24 cellular contexts compared by ENCODE assay signal in the genomic region with DNA sequence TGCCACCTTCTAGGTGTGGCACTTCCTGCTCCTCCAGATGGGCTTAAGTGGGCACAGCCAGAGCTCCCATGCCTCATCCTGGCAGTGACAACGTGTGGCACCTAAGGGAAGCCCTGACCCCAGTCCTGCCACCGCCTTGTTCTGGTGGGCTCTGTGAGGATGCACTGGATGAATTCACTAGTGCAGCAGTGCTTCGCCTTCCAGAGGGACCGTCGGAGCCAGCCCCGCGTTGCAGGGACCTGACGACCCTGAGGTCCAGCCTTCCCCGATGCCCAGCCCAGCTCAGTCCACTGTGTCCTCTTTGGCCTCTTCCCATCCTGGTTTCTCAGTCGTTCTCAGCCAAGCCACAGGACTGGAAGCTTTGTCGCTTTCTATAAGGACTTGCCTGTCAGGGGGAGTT.
DNase-seq lines count a peak whose midpoint lies in the region; ATAC-seq, FAIRE-seq and TF ChIP-seq lines count a peak whose summit lies in the region.
"Had no signal": no experiment of that assay in that cellular context is flagged by ENCODE, and none has a peak within 500 bp of the region (broad histone marks: within the 10 kb centered on the region; RNA-seq: fewer than 3 reads in every experiment).

No MANE protein-coding gene starts in this region.

- H3K36me3 Mint-ChIP-seq in neural progenitor cell, result no peaks in the 10 kb centered on the region
- no peaks in the 10 kb centered on the region for H3K36me3 Mint-ChIP-seq in activated T-cell treated with anti-CD3 and anti-CD28 coated beads, Interleukin-2, amount 50 U/mL, for 24 hours (ENCODE audit: low read depth)
- H3K36me3 Mint-ChIP-seq: CD8-positive, alpha-beta T cell had no signal

- H3K4me1 Mint-ChIP-seq in neural progenitor cell, result peaks cover 52% of the 10 kb centered on the region
- peaks cover 6% of the 10 kb centered on the region for H3K4me1 Mint-ChIP-seq in activated T-cell treated with anti-CD3 and anti-CD28 coated beads, Interleukin-2, amount 50 U/mL, for 24 hours (ENCODE audit: low read depth)
- H3K4me1 Mint-ChIP-seq: B cell had no signal

- no peaks in the 10 kb centered on the region for H3K23me2 ChIP-seq in H1 (ENCODE audit: low read depth, low read length)

- H3K27ac ChIP-seq in cardiac muscle cell (peak overlapping the region; percentile 90), H1 (ENCODE audit: low read depth, low read length) (no peak overlapping the region), neural progenitor cell (no peak overlapping the region)
- H3K27ac ChIP-seq: KMS-11, SJCRH30 had no signal

- H3K4me2 ChIP-seq in H1 (ENCODE audit: insufficient read depth in 1 of 2, low read depth in 2 of 2, low read length in 2 of 2), result peak overlapping the region; percentile 43 to 71
- peak overlapping the region; percentile 72 for H3K4me2 ChIP-seq in neural progenitor cell
- H3K4me2 ChIP-seq: KMS-11 had no signal

- TF ChIP-seq CTCF in cardiac muscle cell (IDR thresholded peaks at IDR 0.05; ENCODE audit: low read depth, low read length) (no peak), H1 (IDR thresholded peaks at IDR 0.05; ENCODE audit: control extremely low read depth in 1 of 3, insufficient read depth in 1 of 3, low read depth in 1 of 3, low read length in 3 of 3) (no peak), neural progenitor cell (IDR thresholded peaks at IDR 0.05) (no peak), BE2C (IDR thresholded peaks at IDR 0.05; ENCODE audit: low read depth, low read length) (no peak)

- H3K4me3 ChIP-seq in cardiac muscle cell, result no peak overlapping the region
- H3K4me3 ChIP-seq in H1 (ENCODE audit: extremely low read depth in 1 of 4, insufficient read depth in 2 of 4, low read depth in 3 of 4, low read length in 4 of 4), result peak overlapping the region in 1 of 4 experiments; percentile 9; a peak in 1 of 8 replicates
- peak overlapping the region; percentile 19 for H3K4me3 ChIP-seq in neural progenitor cell
- H3K4me3 ChIP-seq in BE2C (ENCODE audit: low read depth, low read length), result no peak overlapping the region
- H3K4me3 ChIP-seq: SJCRH30 had no signal

- H2AFZ ChIP-seq in H1 (ENCODE audit: low read length) (no peak overlapping the region), neural progenitor cell (replicated peaks) (peak overlapping the region; percentile 55)

- no peak overlapping the region for H4K91ac ChIP-seq in H1 (replicated peaks; ENCODE audit: insufficient read length, low read length)

- ATAC-seq in Right ventricle myocardium superior (ENCODE audit: poor library complexity) (no peak), HG02981 (IDR thresholded peaks at IDR 0.05; ENCODE audit: unreplicated experiment) (no peak)
- ATAC-seq: CD8-positive, alpha-beta T cell; PC-3 had no signal

- no peaks in the 10 kb centered on the region for H4K20me1 ChIP-seq in H1 (replicated peaks in 1 of 2; ENCODE audit: control insufficient read depth in 1 of 2, insufficient read depth in 2 of 2, low read length in 2 of 2)
- no peaks in the 10 kb centered on the region for H4K20me1 ChIP-seq in neural progenitor cell (ENCODE audit: low read depth)

- H3K36me3 ChIP-seq in cardiac muscle cell (no peaks in the 10 kb centered on the region), H1 (ENCODE audit: control insufficient read depth in 2 of 4, insufficient read depth in 4 of 4, low read length in 3 of 4) (no peaks in the 10 kb centered on the region), neural progenitor cell (no peaks in the 10 kb centered on the region), BE2C (no peaks in the 10 kb centered on the region)
- H3K36me3 ChIP-seq: SJCRH30 had no signal

- no peak for TF ChIP-seq RAD21 in H1 (IDR thresholded peaks at IDR 0.05 in 1 of 2, conservative IDR thresholded peaks at IDR 0.05 in 1 of 2; ENCODE audit: low read depth in 2 of 2, low read length in 2 of 2)

- H3K27me3 Mint-ChIP-seq in neural progenitor cell (ENCODE audit: insufficient read depth, low read depth), result peaks cover 10% of the 10 kb centered on the region
- peaks cover 3% of the 10 kb centered on the region for H3K27me3 Mint-ChIP-seq in activated T-cell treated with anti-CD3 and anti-CD28 coated beads, Interleukin-2, amount 50 U/mL, for 24 hours

- H3K18ac ChIP-seq in H1 (ENCODE audit: extremely low read depth, low read length), result peak overlapping the region; percentile 19; the same call in 1 of the 2 replicates

- no peak overlapping the region for H3K4me3 Mint-ChIP-seq in neural progenitor cell
- H3K4me3 Mint-ChIP-seq in activated T-cell treated with anti-CD3 and anti-CD28 coated beads, Interleukin-2, amount 50 U/mL, for 24 hours, result no peak overlapping the region
- H3K4me3 Mint-ChIP-seq: B cell; CD8-positive, alpha-beta T cell had no signal

- H4K8ac ChIP-seq in H1 (ENCODE audit: extremely low read depth, insufficient read depth, low read length), result no peak overlapping the region

- peak overlapping the region; percentile 31 for H2BK120ac ChIP-seq in H1 (replicated peaks; ENCODE audit: low read depth, low read length)

- H4K5ac ChIP-seq in H1 (ENCODE audit: insufficient read length, low read depth, low read length), result peak overlapping the region; percentile 1

- H3K4me1 ChIP-seq in cardiac muscle cell (ENCODE audit: low read depth) (peaks cover 35% of the 10 kb centered on the region), H1 (replicated peaks in 1 of 4; ENCODE audit: control insufficient read depth in 3 of 4, insufficient read depth in 4 of 4, low read length in 3 of 4) (peaks cover 0 to 16% (median 13%) of the 10 kb centered on the region in 4 experiments; a peak in 6 of 7 replicates), neural progenitor cell (peaks cover 35% of the 10 kb centered on the region), BE2C (peaks cover 11% of the 10 kb centered on the region)
- H3K4me1 ChIP-seq: SJCRH30 had no signal

- TF ChIP-seq POLR2A in H1 (IDR thresholded peaks at IDR 0.05; ENCODE audit: control extremely low read depth in 1 of 2, low read depth in 2 of 2, low read length in 2 of 2), result no peak

- no peak for FAIRE-seq in H1 (lab: Jason Lieb, UNC)
- FAIRE-seq: GM12892, GM18507 had no signal

- no peaks in the 10 kb centered on the region for H3K79me1 ChIP-seq in H1 (ENCODE audit: low read depth, low read length)

- no peak overlapping the region for H3K23ac ChIP-seq in H1 (ENCODE audit: insufficient read length)

- H2BK20ac ChIP-seq in H1 (ENCODE audit: low read length), result 0 out of 2 replicates have a peak overlapping the region, but pooled peaks have one; percentile 6

- no peak overlapping the region for H2BK5ac ChIP-seq in H1 (ENCODE audit: low read depth, low read length)

- H3K14ac ChIP-seq in H1 (ENCODE audit: insufficient read length), result no peak overlapping the region

- intact Hi-C loops in Right ventricle myocardium superior (cut with DNase I), result loop anchor here (5.0 to 10.0 kb wide), 3 partner anchors 194 to 472 kb away; no protein-coding TSS in a partner anchor

- H3K9me3 ChIP-seq in cardiac muscle cell (ENCODE audit: low read depth) (no peaks in the 10 kb centered on the region), H1 (ENCODE audit: insufficient read depth in 2 of 2, low read depth in 1 of 2, low read length in 1 of 2) (no peaks in the 10 kb centered on the region), neural progenitor cell (ENCODE audit: low read depth) (no peaks in the 10 kb centered on the region), BE2C (no peaks in the 10 kb centered on the region)
- H3K9me3 ChIP-seq: SJCRH30 had no signal

- H3K27me3 ChIP-seq in cardiac muscle cell, result no peaks in the 10 kb centered on the region
- peaks cover 0 to 7% (median 2%) of the 10 kb centered on the region in 4 experiments; a peak in 3 of 7 replicates for H3K27me3 ChIP-seq in H1 (replicated peaks in 1 of 4; ENCODE audit: control insufficient read depth in 3 of 4, extremely low read depth in 1 of 4, insufficient read depth in 3 of 4, low read length in 3 of 4)
- H3K27me3 ChIP-seq in neural progenitor cell, result no peaks in the 10 kb centered on the region
- H3K27me3 ChIP-seq in BE2C, result no peaks in the 10 kb centered on the region
- H3K27me3 ChIP-seq: SJCRH30 had no signal

- POLR2A ChIA-PET in H1 (lab: Charles Lee; ENCODE audit: partially characterized antibody), result interaction anchor here (0.9 kb wide), 1 partner anchor 12 kb away, joined by 3 read pairs; no protein-coding TSS in a partner anchor

- 0 out of 2 replicates have a peak overlapping the region, but pooled peaks have one; percentile 59 for H2AK5ac ChIP-seq in H1 (ENCODE audit: low read depth, low read length)

- H3K9me3 Mint-ChIP-seq in neural progenitor cell, result no peaks in the 10 kb centered on the region
- H3K9me3 Mint-ChIP-seq in activated T-cell treated with anti-CD3 and anti-CD28 coated beads, Interleukin-2, amount 50 U/mL, for 24 hours, result no peaks in the 10 kb centered on the region
- H3K9me3 Mint-ChIP-seq: CD8-positive, alpha-beta T cell had no signal

- peak overlapping the region; percentile 58 for H3K27ac Mint-ChIP-seq in neural progenitor cell
- H3K27ac Mint-ChIP-seq in activated T-cell treated with anti-CD3 and anti-CD28 coated beads, Interleukin-2, amount 50 U/mL, for 24 hours, result no peak overlapping the region
- H3K27ac Mint-ChIP-seq: B cell; CD8-positive, alpha-beta T cell had no signal

- no peak overlapping the region for H2BK15ac ChIP-seq in H1 (ENCODE audit: low read length)

- peaks cover 39% of the 10 kb centered on the region for H3F3A ChIP-seq in neural progenitor cell (ENCODE audit: low read depth)

- DNase-seq in cardiac muscle cell (ENCODE audit: low read depth in 1 of 2, low spot score in 1 of 2) (no peak), Right ventricle myocardium superior (no peak), H1 (ENCODE audit: low read depth in 1 of 2, low spot score in 2 of 2) (no peak), neural progenitor cell (ENCODE audit: low spot score) (no peak), SW 1271 (lab: John Stamatoyannopoulos, UW) (no peak), BE2C (no peak)
- DNase-seq in activated T-cell treated with anti-CD3 and anti-CD28 coated beads, Interleukin-2, amount 50 U/mL, for 24 hours, result no peak
- DNase-seq: 8988T; Calu3; CD8-positive, alpha-beta T cell; DMS53; GOT3; NCI-H1417; NCI-H187; NCI-H226; NCI-H524; PC-3; RPMI8226 had no signal

- H2BK12ac ChIP-seq in H1 (ENCODE audit: low read depth, low read length), result peak overlapping the region; percentile 3; the same call in 1 of the 2 replicates

- H3K4ac ChIP-seq in H1 (replicated peaks; ENCODE audit: insufficient read length, low read depth, low read length), result no peak overlapping the region

- H3K79me2 ChIP-seq in H1 (ENCODE audit: control insufficient read depth in 1 of 2, insufficient read depth in 2 of 2, low read length in 2 of 2) (no peaks in the 10 kb centered on the region), neural progenitor cell (ENCODE audit: low read depth) (no peaks in the 10 kb centered on the region)

- CTCF ChIA-PET in H1 (lab: Charles Lee; ENCODE audit: partially characterized antibody), result interaction anchor here (0.9 to 1.6 kb wide), 5 partner anchors 12 to 594 kb away, joined by 3 to 4 read pairs (median 3); no protein-coding TSS in a partner anchor

- H3K9ac ChIP-seq in H1 (replicated peaks in 1 of 4; ENCODE audit: extremely low read depth in 1 of 4, low read depth in 3 of 4, low read length in 3 of 4) (no peak overlapping the region), neural progenitor cell (no peak overlapping the region)
- H3K9ac ChIP-seq: KMS-11 had no signal

- WGBS in H1 (ENCODE audit: extremely low coverage in 1 of 2, insufficient coverage in 1 of 2, insufficient read length in 1 of 2, insufficient replicate concordance in 2 of 2, low coverage in 1 of 2, low lambda C conversion rate in 2 of 2, missing lambda C conversion rate in 1 of 2), 2 experiments, result 75% methylated on average over 11 of the region's 11 CpGs; no CpG with 5 or more reads in 1 of the 2 experiments

- H3K56ac ChIP-seq in H1 (replicated peaks; ENCODE audit: insufficient read length, low read depth, low read length), result no peak overlapping the region

- no peak for TF ChIP-seq EP300 in H1 (IDR thresholded peaks at IDR 0.05; ENCODE audit: borderline replicate concordance in 1 of 2, low read depth in 2 of 2, low read length in 2 of 2)
